Comparison of ENCODE assay signal across 35 cellular contexts in the genomic region with DNA sequence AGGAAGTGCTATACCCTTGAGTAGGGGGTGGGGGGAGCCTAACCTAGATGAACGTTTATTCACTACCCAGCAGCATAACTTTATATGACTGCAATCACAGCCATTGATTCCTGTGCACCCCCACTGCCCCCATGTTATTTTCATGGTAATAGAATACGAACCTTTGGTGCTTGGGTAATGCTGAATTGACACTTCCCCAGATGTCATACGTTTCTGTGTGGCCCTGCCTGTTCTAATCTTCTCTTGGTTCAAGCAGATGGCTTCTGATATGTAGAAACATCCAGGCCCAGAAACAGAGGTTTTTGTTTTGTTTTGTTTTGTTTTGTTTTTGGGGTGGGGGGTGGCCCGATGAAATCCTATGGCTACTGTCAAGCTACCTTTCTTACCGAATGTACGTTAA.
"Had no signal": no experiment of that assay in that cellular context is flagged by ENCODE, and none has a peak within 500 bp of the region (broad histone marks: within the 10 kb centered on the region; RNA-seq: fewer than 3 reads in every experiment).

No MANE protein-coding gene starts in this region.

- H3K4me2 ChIP-seq: KMS-11, SK-N-SH had no signal

- DNase-seq: activated CD4-positive, alpha-beta memory T cell treated with anti-CD3 and anti-CD28 coated beads, Interleukin-2, amount 10 ng/mL, durations not matched to agents 7 days and 5 days; activated CD4-positive, alpha-beta T cell treated with anti-CD3 and anti-CD28 coated beads for 1 hour; activated CD4-positive, alpha-beta T cell treated with anti-CD3 and anti-CD28 coated beads for 48 hours; activated CD4-positive, CD25-positive, alpha-beta regulatory T cell; activated CD8-positive, alpha-beta memory T cell treated with anti-CD3 and anti-CD28 coated beads for 24 hours; activated CD8-positive, alpha-beta memory T cell treated with anti-CD3 and anti-CD28 coated beads, Interleukin-2, amount 10 ng/mL, durations not matched to agents 7 days and 5 days; activated CD8-positive, alpha-beta memory T cell treated with anti-CD3 and anti-CD28 coated beads, Interleukin-2, amount 50 U/mL, for 48 hours; activated effector memory CD4-positive, alpha-beta T cell treated with Interleukin-2 at 50 U/mL for 16 hours; activated naive CD4-positive, alpha-beta T cell treated with anti-CD3 and anti-CD28 coated beads, Interleukin-2, amount 10 ng/mL, durations not matched to agents 7 days and 5 days; activated naive CD8-positive, alpha-beta T cell treated with anti-CD3 and anti-CD28 coated beads, Interleukin-2, amount 50 U/mL, for 24 hours; activated T-cell treated with anti-CD3 and anti-CD28 coated beads, Interleukin-2, amount 50 U/mL, for 48 hours; anterior cingulate cortex; central memory CD4-positive, alpha-beta T cell; NCI-H1092 treated with DMSO at 0.1 percent for 48 hours; NCI-H1417; NCI-H146; NCI-H187; NCI-H2081; NCI-H226; NCI-H446 treated with DMSO at 0.1 percent for 48 hours; NCI-H524; NCI-H69; NCI-H82; NK-92 treated with Interleukin-12 subunit alpha and Interleukin-12 subunit beta, amount 100 ng/mL, for 24 hours; PC-3; Peyer's patch; RPMI8226; SHP77 treated with DMSO at 0.1 percent for 48 hours; SK-N-SH; WERI-Rb-1 had no signal

- H3K27ac Mint-ChIP-seq: activated CD4-positive, alpha-beta memory T cell treated with anti-CD3 and anti-CD28 coated beads, Interleukin-2, amount 10 ng/mL, durations not matched to agents 7 days and 5 days; activated CD8-positive, alpha-beta memory T cell treated with anti-CD3 and anti-CD28 coated beads, Interleukin-2, amount 10 ng/mL, durations not matched to agents 7 days and 5 days; activated naive CD4-positive, alpha-beta T cell treated with anti-CD3 and anti-CD28 coated beads, Interleukin-2, amount 10 ng/mL, durations not matched to agents 7 days and 5 days; activated naive CD8-positive, alpha-beta T cell; activated naive CD8-positive, alpha-beta T cell treated with anti-CD3 and anti-CD28 coated beads, Interleukin-2, amount 50 U/mL, for 24 hours; brain; T-helper 1 cell treated with Interleukin-12 subunit alpha and Interleukin-12 subunit beta and Interleukin-4 antibody, amounts not matched to agents 30 μg/mL and 1 μg/mL, for 36 hours had no signal

- H3K27ac ChIP-seq: KMS-11, Peyer's patch, SJSA1, WERI-Rb-1 had no signal

- H3K4me3 ChIP-seq: Peyer's patch, SJSA1 had no signal

- H3K9me3 ChIP-seq: Peyer's patch, SJSA1, SK-N-SH had no signal

- H3K36me3 ChIP-seq: Peyer's patch, SJSA1, WERI-Rb-1 had no signal

- H3K4me3 Mint-ChIP-seq: activated CD4-positive, alpha-beta memory T cell treated with anti-CD3 and anti-CD28 coated beads, Interleukin-2, amount 10 ng/mL, durations not matched to agents 7 days and 5 days; activated CD8-positive, alpha-beta memory T cell treated with anti-CD3 and anti-CD28 coated beads, Interleukin-2, amount 10 ng/mL, durations not matched to agents 7 days and 5 days; activated naive CD4-positive, alpha-beta T cell treated with anti-CD3 and anti-CD28 coated beads, Interleukin-2, amount 10 ng/mL, durations not matched to agents 7 days and 5 days; activated naive CD8-positive, alpha-beta T cell; activated naive CD8-positive, alpha-beta T cell treated with anti-CD3 and anti-CD28 coated beads, Interleukin-2, amount 50 U/mL, for 24 hours; brain; T-helper 1 cell treated with Interleukin-12 subunit alpha and Interleukin-12 subunit beta and Interleukin-4 antibody, amounts not matched to agents 30 μg/mL and 1 μg/mL, for 36 hours had no signal

- ATAC-seq: activated CD8-positive, alpha-beta memory T cell treated with anti-CD3 and anti-CD28 coated beads, Interleukin-2, amount 10 ng/mL, durations not matched to agents 7 days and 5 days; activated naive CD8-positive, alpha-beta T cell treated with anti-CD3 and anti-CD28 coated beads, Interleukin-2, amount 50 U/mL, for 24 hours; PC-3 had no signal

- H3K4me1 ChIP-seq: SJSA1 had no signal

- H3K9ac ChIP-seq: KMS-11, SK-N-SH had no signal

- H3K9me2 ChIP-seq: SK-N-SH had no signal

- H3K36me3 Mint-ChIP-seq: activated CD8-positive, alpha-beta memory T cell treated with anti-CD3 and anti-CD28 coated beads, Interleukin-2, amount 10 ng/mL, durations not matched to agents 7 days and 5 days; activated naive CD4-positive, alpha-beta T cell treated with anti-CD3 and anti-CD28 coated beads, Interleukin-2, amount 10 ng/mL, durations not matched to agents 7 days and 5 days; activated naive CD8-positive, alpha-beta T cell; brain had no signal
